8 cellular contexts compared by ENCODE assay signal in the genomic region with DNA sequence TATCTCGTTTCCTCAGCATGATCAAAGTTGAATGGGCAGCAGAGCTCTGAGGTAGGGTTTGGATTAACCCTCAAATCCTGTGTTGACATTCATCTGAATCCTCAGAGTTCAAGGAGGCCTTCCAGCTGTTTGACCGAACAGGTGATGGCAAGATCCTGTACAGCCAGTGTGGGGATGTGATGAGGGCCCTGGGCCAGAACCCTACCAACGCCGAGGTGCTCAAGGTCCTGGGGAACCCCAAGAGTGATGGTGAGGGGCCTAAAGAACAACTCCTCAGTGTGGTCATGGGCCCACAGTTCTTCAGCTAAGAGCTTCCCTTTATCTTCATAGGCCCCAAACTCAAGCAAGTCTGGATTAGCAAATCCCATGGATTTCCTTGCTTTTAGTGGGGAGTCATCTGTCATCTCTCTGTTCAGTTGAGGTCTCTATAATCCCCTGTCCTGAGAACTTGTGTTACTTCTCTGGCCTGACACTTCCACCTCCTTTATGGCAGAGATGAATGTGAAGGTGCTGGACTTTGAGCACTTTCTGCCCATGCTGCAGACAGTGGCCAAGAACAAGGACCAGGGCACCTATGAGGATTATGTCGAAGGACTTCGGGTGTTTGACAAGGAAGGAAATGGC. TPM values are rescaled to one million over a fixed set of nuclear protein-coding genes. Genes with fewer than 3 reads are reported as not detected.
DNase-seq lines count a peak whose midpoint lies in the region; ATAC-seq and TF ChIP-seq lines count a peak whose summit lies in the region.

No MANE protein-coding gene starts in this region.

- DNase-seq in caudate nucleus (lab: John Stamatoyannopoulos, UW) (peak in 1 of 61 donors; percentile 19), H4 (ENCODE audit: low spot score) (no peak), DMS53 treated with DMSO at 0.1 percent for 48 hours (lab: John Stamatoyannopoulos, UW; ENCODE audit: unreplicated experiment) (no peak), DMS153 (lab: John Stamatoyannopoulos, UW) (no peak)

- peak overlapping the region; percentile 90 for H3K27ac ChIP-seq in 22Rv1
- H3K27ac ChIP-seq in HUES6 (ENCODE audit: low read depth, low read length): peak overlapping the region; percentile 91; the same call in 1 of the 2 replicates
- H3K27ac ChIP-seq in caudate nucleus (ENCODE audit: low read depth, low read length): peak overlapping the region; percentile 94
- H3K27ac ChIP-seq in mucosa of rectum (ENCODE audit: low read depth in 2 of 2, low read length in 2 of 2): peak overlapping the region; percentile 97 to 99

- H3K36me3 ChIP-seq in HUES6 (ENCODE audit: control insufficient read depth, insufficient read depth, low read length): peaks cover 68% of the 10 kb centered on the region
- H3K36me3 ChIP-seq in mucosa of rectum (ENCODE audit: control insufficient read depth in 2 of 2, insufficient read depth in 2 of 2, low read length in 2 of 2): peaks cover 45 to 51% of the 10 kb centered on the region in 2 donors

- H3K4me3 ChIP-seq in HUES6 (ENCODE audit: low read depth, low read length) (peak overlapping the region; percentile 88), mucosa of rectum (ENCODE audit: low read length in 2 of 2) (peak overlapping the region; percentile 88 to 99)

- peaks cover 39% of the 10 kb centered on the region for H3K4me1 ChIP-seq in HUES6 (ENCODE audit: control insufficient read depth, insufficient read depth, low read length)
- H3K4me1 ChIP-seq in mucosa of rectum (ENCODE audit: control insufficient read depth in 2 of 2, insufficient read depth in 2 of 2, low read length in 2 of 2): peaks cover 20 to 25% of the 10 kb centered on the region in 2 donors

- no peak for ATAC-seq in HG02884 (IDR thresholded peaks at IDR 0.05; ENCODE audit: unreplicated experiment)

- H3K27me3 ChIP-seq in HUES6 (ENCODE audit: control insufficient read depth, insufficient read depth, low read length) (no peaks in the 10 kb centered on the region), mucosa of rectum (ENCODE audit: control insufficient read depth in 2 of 2, insufficient read depth in 2 of 2, low read length in 2 of 2) (no peaks in the 10 kb centered on the region)

- H3K9me3 ChIP-seq in HUES6 (ENCODE audit: control insufficient read depth, insufficient read depth, low read depth, low read length) (no peaks in the 10 kb centered on the region), mucosa of rectum (ENCODE audit: control insufficient read depth in 2 of 2, low read length in 2 of 2) (no peaks in the 10 kb centered on the region)

- no peak for TF ChIP-seq CTCF in 22Rv1 (IDR thresholded peaks at IDR 0.05)

- H3K9ac ChIP-seq in HUES6 (ENCODE audit: low read length) (peak overlapping the region; percentile 98), mucosa of rectum (ENCODE audit: low read depth in 1 of 2, low read length in 2 of 2) (peak overlapping the region; percentile 99 to 100)

RNA-seq across cellular contexts. Expression of gene MYL6, which starts 1.4 kb away (rescaled TPM):
- total RNA-seq in H4 (2014; rRNA removed; shearing (Covaris generic)): 2,426 and 2,616 TPM in 2 replicates

RNA-seq across cellular contexts. Expression of gene MYL6B, which starts 7.2 kb away (rescaled TPM):
- 88.0 and 129 TPM in 2 replicates for total RNA-seq in H4 (2014; rRNA removed; shearing (Covaris generic))

RNA-seq across cellular contexts. Expression of gene SMARCC2, which starts 29.7 kb away (rescaled TPM):
- total RNA-seq in H4 (2014; rRNA removed; shearing (Covaris generic)): 19.6 and 22.9 TPM in 2 replicates

RNA-seq across cellular contexts. Expression of gene ESYT1, which starts 31.5 kb away (rescaled TPM):
- total RNA-seq in H4 (2014; rRNA removed; shearing (Covaris generic)): 62.9 and 80.8 TPM in 2 replicates

RNA-seq across cellular contexts. Expression of gene ZC3H10, which starts 41.5 kb away (rescaled TPM):
- total RNA-seq in H4 (2014; rRNA removed; shearing (Covaris generic)): 1.9 and 2.4 TPM in 2 replicates
